Comparison of ENCODE assay signal across 1 cellular context in the genomic region with DNA sequence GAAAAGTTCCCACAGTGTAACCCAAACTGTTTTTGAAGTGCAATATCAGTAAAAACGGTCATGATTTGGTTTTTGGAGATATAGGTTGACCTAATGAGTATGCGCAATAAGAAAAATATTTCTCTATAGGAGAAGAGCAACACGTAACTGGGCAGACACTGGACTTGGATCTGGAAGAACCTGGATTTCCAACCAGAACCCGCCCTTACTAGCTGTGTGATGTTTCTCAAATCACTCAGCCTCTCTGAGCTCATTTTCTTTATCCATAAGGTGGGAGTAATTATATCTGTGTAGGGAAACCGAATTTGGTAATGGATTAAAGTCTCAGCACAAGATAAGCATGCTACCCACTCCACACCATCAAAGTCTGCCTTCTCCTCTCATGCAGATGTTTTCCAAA.
TF ChIP-seq lines count a peak whose summit lies in the region.

No MANE protein-coding gene starts in this region.

TF ChIP-seq in H1, 55 proteins besides CTCF, POLR2A, EP300 and RAD21:
- TF ChIP-seq SP1 (IDR thresholded peaks at IDR 0.05; ENCODE audit: low read depth, low read length) = no peak
- no peak for TF ChIP-seq SRF (IDR thresholded peaks at IDR 0.05; ENCODE audit: low read depth, low read length)
- TF ChIP-seq KDM1A (IDR thresholded peaks at IDR 0.05; ENCODE audit: borderline replicate concordance, low read length) = peak; percentile 75; the same call in 1 of the 2 replicates
- TF ChIP-seq CTBP2 (IDR thresholded peaks at IDR 0.05; ENCODE audit: borderline replicate concordance, insufficient read depth, insufficient read length, low read length) = no peak
- TF ChIP-seq JUN (IDR thresholded peaks at IDR 0.05; ENCODE audit: low read depth, low read length) = no peak
- TF ChIP-seq HDAC2 (IDR thresholded peaks at IDR 0.05; ENCODE audit: borderline replicate concordance in 1 of 2, low read depth in 2 of 2, low read length in 2 of 2) = peak in 1 of 2 experiments; percentile 52; a peak in 1 of 4 replicates
TF ChIP-seq in H1: peak in this region for 2.
